2 cellular contexts compared by ENCODE assay signal in the genomic region with DNA sequence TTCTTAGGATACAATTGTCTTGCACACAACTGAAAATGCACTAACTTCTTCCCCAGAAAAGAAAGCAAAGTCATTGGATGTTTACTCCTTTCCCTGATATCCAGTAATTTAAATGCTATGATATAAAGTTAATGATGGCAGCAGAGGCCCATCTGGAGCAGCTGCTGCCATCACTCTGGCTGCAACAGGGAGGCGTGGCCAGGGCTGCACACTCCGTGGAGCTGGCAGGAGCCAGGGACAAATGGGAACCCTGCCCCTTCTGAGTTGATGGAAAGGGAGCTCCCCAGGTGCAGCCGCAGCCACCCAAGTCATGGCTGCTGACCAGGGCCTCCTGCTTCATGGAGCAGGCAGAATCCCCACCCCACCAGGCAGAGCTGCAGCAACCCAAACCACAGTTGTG.
TF ChIP-seq lines count a peak whose summit lies in the region.

No MANE protein-coding gene starts in this region.

TF ChIP-seq in WTC11, 78 proteins besides CTCF, POLR2A, EP300 and RAD21 (continued from another document):
- TF ChIP-seq NFATC4 (CRISPR knock-in tag; IDR thresholded peaks at IDR 0.05) (no peak), USF1 (CRISPR knock-in tag; IDR thresholded peaks at IDR 0.05) (no peak)

TF ChIP-seq in GM23338, 12 proteins besides CTCF, POLR2A, EP300 and RAD21 (continued from another document):
- TF ChIP-seq, protein P1, sequence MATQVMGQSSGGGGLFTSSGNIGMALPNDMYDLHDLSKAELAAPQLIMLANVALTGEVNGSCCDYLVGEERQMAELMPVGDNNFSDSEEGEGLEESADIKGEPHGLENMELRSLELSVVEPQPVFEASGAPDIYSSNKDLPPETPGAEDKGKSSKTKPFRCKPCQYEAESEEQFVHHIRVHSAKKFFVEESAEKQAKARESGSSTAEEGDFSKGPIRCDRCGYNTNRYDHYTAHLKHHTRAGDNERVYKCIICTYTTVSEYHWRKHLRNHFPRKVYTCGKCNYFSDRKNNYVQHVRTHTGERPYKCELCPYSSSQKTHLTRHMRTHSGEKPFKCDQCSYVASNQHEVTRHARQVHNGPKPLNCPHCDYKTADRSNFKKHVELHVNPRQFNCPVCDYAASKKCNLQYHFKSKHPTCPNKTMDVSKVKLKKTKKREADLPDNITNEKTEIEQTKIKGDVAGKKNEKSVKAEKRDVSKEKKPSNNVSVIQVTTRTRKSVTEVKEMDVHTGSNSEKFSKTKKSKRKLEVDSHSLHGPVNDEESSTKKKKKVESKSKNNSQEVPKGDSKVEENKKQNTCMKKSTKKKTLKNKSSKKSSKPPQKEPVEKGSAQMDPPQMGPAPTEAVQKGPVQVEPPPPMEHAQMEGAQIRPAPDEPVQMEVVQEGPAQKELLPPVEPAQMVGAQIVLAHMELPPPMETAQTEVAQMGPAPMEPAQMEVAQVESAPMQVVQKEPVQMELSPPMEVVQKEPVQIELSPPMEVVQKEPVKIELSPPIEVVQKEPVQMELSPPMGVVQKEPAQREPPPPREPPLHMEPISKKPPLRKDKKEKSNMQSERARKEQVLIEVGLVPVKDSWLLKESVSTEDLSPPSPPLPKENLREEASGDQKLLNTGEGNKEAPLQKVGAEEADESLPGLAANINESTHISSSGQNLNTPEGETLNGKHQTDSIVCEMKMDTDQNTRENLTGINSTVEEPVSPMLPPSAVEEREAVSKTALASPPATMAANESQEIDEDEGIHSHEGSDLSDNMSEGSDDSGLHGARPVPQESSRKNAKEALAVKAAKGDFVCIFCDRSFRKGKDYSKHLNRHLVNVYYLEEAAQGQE (IDR thresholded peaks at IDR 0.05; ENCODE audit: unreplicated experiment), result no peak
- TF ChIP-seq CREB1 (CRISPR knock-in tag; IDR thresholded peaks at IDR 0.05; ENCODE audit: low read depth) (no peak), POLR2AphosphoS5 (IDR thresholded peaks at IDR 0.05; ENCODE audit: low read depth) (no peak), EZH2 (IDR thresholded peaks at IDR 0.05; ENCODE audit: low read depth, unreplicated experiment) (no peak), ZNF331 (CRISPR knock-in tag; IDR thresholded peaks at IDR 0.05; ENCODE audit: low read depth) (no peak), EZH2phosphoT487 (IDR thresholded peaks at IDR 0.05; ENCODE audit: unreplicated experiment) (no peak), ETS1 (IDR thresholded peaks at IDR 0.05) (no peak), JUNB (IDR thresholded peaks at IDR 0.05; ENCODE audit: unreplicated experiment) (no peak)
- TF ChIP-seq, protein P2, sequence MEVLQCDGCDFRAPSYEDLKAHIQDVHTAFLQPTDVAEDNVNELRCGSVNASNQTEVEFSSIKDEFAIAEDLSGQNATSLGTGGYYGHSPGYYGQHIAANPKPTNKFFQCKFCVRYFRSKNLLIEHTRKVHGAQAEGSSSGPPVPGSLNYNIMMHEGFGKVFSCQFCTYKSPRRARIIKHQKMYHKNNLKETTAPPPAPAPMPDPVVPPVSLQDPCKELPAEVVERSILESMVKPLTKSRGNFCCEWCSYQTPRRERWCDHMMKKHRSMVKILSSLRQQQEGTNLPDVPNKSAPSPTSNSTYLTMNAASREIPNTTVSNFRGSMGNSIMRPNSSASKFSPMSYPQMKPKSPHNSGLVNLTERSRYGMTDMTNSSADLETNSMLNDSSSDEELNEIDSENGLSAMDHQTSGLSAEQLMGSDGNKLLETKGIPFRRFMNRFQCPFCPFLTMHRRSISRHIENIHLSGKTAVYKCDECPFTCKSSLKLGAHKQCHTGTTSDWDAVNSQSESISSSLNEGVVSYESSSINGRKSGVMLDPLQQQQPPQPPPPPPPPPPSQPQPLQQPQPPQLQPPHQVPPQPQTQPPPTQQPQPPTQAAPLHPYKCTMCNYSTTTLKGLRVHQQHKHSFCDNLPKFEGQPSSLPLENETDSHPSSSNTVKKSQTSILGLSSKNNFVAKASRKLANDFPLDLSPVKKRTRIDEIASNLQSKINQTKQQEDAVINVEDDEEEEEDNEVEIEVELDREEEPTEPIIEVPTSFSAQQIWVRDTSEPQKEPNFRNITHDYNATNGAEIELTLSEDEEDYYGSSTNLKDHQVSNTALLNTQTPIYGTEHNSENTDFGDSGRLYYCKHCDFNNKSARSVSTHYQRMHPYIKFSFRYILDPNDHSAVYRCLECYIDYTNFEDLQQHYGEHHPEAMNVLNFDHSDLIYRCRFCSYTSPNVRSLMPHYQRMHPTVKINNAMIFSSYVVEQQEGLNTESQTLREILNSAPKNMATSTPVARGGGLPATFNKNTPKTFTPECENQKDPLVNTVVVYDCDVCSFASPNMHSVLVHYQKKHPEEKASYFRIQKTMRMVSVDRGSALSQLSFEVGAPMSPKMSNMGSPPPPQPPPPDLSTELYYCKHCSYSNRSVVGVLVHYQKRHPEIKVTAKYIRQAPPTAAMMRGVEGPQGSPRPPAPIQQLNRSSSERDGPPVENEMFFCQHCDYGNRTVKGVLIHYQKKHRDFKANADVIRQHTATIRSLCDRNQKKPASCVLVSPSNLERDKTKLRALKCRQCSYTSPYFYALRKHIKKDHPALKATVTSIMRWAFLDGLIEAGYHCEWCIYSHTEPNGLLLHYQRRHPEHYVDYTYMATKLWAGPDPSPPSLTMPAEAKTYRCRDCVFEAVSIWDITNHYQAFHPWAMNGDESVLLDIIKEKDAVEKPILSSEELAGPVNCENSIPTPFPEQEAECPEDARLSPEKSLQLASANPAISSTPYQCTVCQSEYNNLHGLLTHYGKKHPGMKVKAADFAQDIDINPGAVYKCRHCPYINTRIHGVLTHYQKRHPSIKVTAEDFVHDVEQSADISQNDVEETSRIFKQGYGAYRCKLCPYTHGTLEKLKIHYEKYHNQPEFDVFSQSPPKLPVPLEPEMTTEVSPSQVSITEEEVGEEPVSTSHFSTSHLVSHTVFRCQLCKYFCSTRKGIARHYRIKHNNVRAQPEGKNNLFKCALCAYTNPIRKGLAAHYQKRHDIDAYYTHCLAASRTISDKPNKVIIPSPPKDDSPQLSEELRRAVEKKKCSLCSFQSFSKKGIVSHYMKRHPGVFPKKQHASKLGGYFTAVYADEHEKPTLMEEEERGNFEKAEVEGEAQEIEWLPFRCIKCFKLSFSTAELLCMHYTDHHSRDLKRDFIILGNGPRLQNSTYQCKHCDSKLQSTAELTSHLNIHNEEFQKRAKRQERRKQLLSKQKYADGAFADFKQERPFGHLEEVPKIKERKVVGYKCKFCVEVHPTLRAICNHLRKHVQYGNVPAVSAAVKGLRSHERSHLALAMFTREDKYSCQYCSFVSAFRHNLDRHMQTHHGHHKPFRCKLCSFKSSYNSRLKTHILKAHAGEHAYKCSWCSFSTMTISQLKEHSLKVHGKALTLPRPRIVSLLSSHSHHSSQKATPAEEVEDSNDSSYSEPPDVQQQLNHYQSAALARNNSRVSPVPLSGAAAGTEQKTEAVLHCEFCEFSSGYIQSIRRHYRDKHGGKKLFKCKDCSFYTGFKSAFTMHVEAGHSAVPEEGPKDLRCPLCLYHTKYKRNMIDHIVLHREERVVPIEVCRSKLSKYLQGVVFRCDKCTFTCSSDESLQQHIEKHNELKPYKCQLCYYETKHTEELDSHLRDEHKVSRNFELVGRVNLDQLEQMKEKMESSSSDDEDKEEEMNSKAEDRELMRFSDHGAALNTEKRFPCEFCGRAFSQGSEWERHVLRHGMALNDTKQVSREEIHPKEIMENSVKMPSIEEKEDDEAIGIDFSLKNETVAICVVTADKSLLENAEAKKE (CRISPR knock-in tag; IDR thresholded peaks at IDR 0.05), result no peak
TF ChIP-seq in GM23338: peak in this region for 0.
